8 cellular contexts compared by ENCODE assay signal in the genomic region with DNA sequence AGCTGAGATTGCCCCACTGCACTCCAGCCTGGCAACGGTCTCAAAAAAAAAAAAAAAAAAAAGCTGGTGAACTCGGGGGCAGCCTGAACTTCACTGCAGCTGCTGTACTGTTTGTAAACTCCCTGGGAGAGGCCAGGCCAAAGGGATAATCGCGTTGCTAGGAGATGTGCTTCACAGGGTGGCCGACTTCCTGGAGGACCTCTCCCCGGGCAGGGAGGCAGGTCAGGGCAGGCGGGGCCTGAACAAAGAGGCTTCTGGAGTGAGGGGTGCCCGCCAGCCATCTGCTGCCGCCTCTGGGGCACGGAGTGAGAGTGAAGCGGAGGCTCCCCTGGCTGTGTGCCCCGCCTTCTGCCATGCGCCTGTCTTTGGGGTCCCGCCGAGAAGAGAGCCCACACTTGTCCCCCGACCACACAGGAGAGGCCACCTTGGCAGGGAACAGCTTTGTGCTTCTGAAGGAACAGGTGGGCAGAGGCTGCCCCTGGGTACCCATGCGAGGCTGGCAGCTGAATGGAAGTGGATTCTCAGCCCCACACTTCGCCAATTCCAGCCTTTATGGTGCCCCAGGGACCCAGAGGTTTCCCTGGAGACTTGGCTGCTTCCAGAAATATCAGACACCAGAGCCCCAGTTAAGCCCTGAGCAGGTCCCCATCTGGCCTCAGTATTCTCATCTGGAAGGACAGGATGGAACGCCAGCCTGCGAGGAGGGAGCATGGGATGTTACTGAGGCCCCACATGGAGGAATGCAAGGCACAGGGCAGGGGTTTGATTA. TPM values are rescaled to one million over a fixed set of nuclear protein-coding genes. Genes with fewer than 3 reads are reported as not detected.
DNase-seq lines count a peak whose midpoint lies in the region; ATAC-seq, FAIRE-seq and TF ChIP-seq lines count a peak whose summit lies in the region.
"Had no signal": no experiment of that assay in that cellular context is flagged by ENCODE, and none has a peak within 500 bp of the region (broad histone marks: within the 10 kb centered on the region; RNA-seq: fewer than 3 reads in every experiment).

No MANE protein-coding gene starts in this region.

- peaks cover 38% of the 10 kb centered on the region for H3K4me1 Mint-ChIP-seq in astrocyte (ENCODE audit: low read depth, unreplicated experiment)

- H3K27me3 Mint-ChIP-seq in astrocyte (ENCODE audit: low read depth, unreplicated experiment), result no peaks in the 10 kb centered on the region

- no peak overlapping the region for H3K27ac Mint-ChIP-seq in astrocyte (ENCODE audit: unreplicated experiment)

- no peak overlapping the region for H2AFZ ChIP-seq in astrocyte (ENCODE audit: low read depth, low read length)

- H3K9me3 ChIP-seq in astrocyte (ENCODE audit: insufficient read depth, low read depth, low read length) (no peaks in the 10 kb centered on the region), left lung (no peaks in the 10 kb centered on the region), upper lobe of right lung (no peaks in the 10 kb centered on the region)

- no peak overlapping the region for H3K4me2 ChIP-seq in astrocyte (ENCODE audit: low read length)

- H3K4me3 ChIP-seq in astrocyte (ENCODE audit: insufficient read depth, low read depth, low read length) (no peak overlapping the region), left lung (no peak overlapping the region), upper lobe of right lung (no peak overlapping the region)

- H3K27me3 ChIP-seq in astrocyte (ENCODE audit: insufficient read depth, low read length) (no peaks in the 10 kb centered on the region), left lung (no peaks in the 10 kb centered on the region), upper lobe of right lung (no peaks in the 10 kb centered on the region)

- peaks cover 45% of the 10 kb centered on the region for H3K4me1 ChIP-seq in astrocyte (ENCODE audit: insufficient read depth, low read length)
- peaks cover 24 to 47% of the 10 kb centered on the region in 2 donors for H3K4me1 ChIP-seq in left lung
- peaks cover 42% of the 10 kb centered on the region for H3K4me1 ChIP-seq in upper lobe of right lung

- intact Hi-C loops in left lung (cut with DNase I), result no loop called here
- intact Hi-C loops in upper lobe of right lung (cut with DNase I), result no loop called here

- FAIRE-seq in astrocyte (lab: Jason Lieb, UNC), result no peak
- FAIRE-seq: endothelial cell of umbilical vein had no signal

- TF ChIP-seq CTCF in astrocyte (IDR thresholded peaks at IDR 0.05; ENCODE audit: insufficient read depth, low read depth, low read length), result no peak
- TF ChIP-seq CTCF in left lung (IDR thresholded peaks at IDR 0.05), result no peak
- no peak for TF ChIP-seq CTCF in upper lobe of right lung (IDR thresholded peaks at IDR 0.05)

- peaks cover 29% of the 10 kb centered on the region for H4K20me1 ChIP-seq in astrocyte (ENCODE audit: insufficient read depth, low read length)

- H3K36me3 ChIP-seq in astrocyte (ENCODE audit: insufficient read depth, low read length) (peaks cover 10% of the 10 kb centered on the region), left lung (peaks cover 0 to 54% of the 10 kb centered on the region in 2 donors), upper lobe of right lung (peaks cover 39% of the 10 kb centered on the region)

- peak overlapping the region; percentile 35 for H3K9ac ChIP-seq in astrocyte (ENCODE audit: low read length)

- DNase-seq in NCI-H1694 treated with DMSO at 0.1 percent for 48 hours (lab: John Stamatoyannopoulos, UW) (peak; percentile 86), astrocyte (ENCODE audit: low read depth) (no peak), left lung (no peak), upper lobe of right lung (no peak), cerebellum (ENCODE audit: low spot score) (no peak), activated gamma-delta T cell (lab: John Stamatoyannopoulos, UW) (no peak)

- ATAC-seq in left lung (peak; percentile 16), upper lobe of right lung (peak; percentile 27), HG03280 (IDR thresholded peaks at IDR 0.05; ENCODE audit: unreplicated experiment) (no peak)

- H3K79me2 ChIP-seq in astrocyte (ENCODE audit: insufficient read depth, low read length), result peaks cover 39% of the 10 kb centered on the region

- no peak overlapping the region for H3K4me3 Mint-ChIP-seq in astrocyte (ENCODE audit: unreplicated experiment)

- peak overlapping the region; percentile 24 for H3K27ac ChIP-seq in astrocyte (ENCODE audit: low read depth, low read length)
- H3K27ac ChIP-seq in left lung, result peak overlapping the region; percentile 33 to 49
- H3K27ac ChIP-seq in upper lobe of right lung, result peak overlapping the region; percentile 68

- no peaks in the 10 kb centered on the region for H3K9me3 Mint-ChIP-seq in astrocyte (ENCODE audit: unreplicated experiment)

- H3K36me3 Mint-ChIP-seq in astrocyte (ENCODE audit: low read depth, unreplicated experiment), result peaks cover 18% of the 10 kb centered on the region

RNA-seq across cellular contexts. Expression of a gene that starts 29.6 kb away (rescaled TPM):
- 109 and 114 TPM in 2 replicates for total RNA-seq in astrocyte
- 10 to 100 TPM; 84.5 to 98.3 TPM for total RNA-seq in left lung
- total RNA-seq in upper lobe of right lung, result 79.2 TPM
- 23.8 TPM for total RNA-seq in cerebellum

RNA-seq across cellular contexts. Expression of a gene that starts 41.4 kb away (rescaled TPM):
- total RNA-seq in astrocyte (12.0 and 18.2 TPM in 2 replicates), left lung (10 to 100 TPM; 12.1 to 17.1 TPM), upper lobe of right lung (48.9 TPM), cerebellum (5.2 TPM)
